Comparison of ENCODE assay signal across 11 cellular contexts in the genomic region with DNA sequence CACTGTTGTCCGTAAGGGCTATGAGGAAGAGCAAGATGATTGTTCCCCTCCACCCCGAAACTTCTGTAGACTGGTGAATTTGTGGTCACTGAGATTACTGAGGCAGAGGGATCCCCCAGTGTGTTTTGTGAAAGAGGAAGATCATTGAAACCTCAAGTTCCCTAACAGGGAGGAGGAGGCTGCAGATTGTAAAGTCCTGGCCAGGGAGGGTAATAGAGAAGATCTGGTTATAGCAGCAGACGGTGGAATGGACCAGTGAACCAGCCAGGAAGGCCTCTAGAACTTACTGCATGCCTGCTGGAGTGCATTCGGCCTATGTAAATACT. TPM values are rescaled to one million over a fixed set of nuclear protein-coding genes. Genes with fewer than 3 reads are reported as not detected.
DNase-seq lines count a peak whose midpoint lies in the region; ATAC-seq and TF ChIP-seq lines count a peak whose summit lies in the region.
"Had no signal": no experiment of that assay in that cellular context is flagged by ENCODE, and none has a peak within 500 bp of the region (broad histone marks: within the 10 kb centered on the region; RNA-seq: fewer than 3 reads in every experiment).

No MANE protein-coding gene starts in this region.

- H3K4me1 Mint-ChIP-seq in central memory CD8-positive, alpha-beta T cell = peaks cover 38% of the 10 kb centered on the region
- H3K4me1 Mint-ChIP-seq in CD4-positive, alpha-beta memory T cell = peaks cover 17 to 24% (median 21%) of the 10 kb centered on the region in 4 donors
- H3K4me1 Mint-ChIP-seq in glutamatergic neuron (ENCODE audit: low read depth, unreplicated experiment) = no peaks in the 10 kb centered on the region

- H3K4me1 ChIP-seq in CD4-positive, alpha-beta memory T cell (ENCODE audit: insufficient read depth, low read length) = peaks cover 15% of the 10 kb centered on the region

- no peaks in the 10 kb centered on the region for H3K9me3 ChIP-seq in CD4-positive, alpha-beta memory T cell (ENCODE audit: control insufficient read depth in 1 of 2, low read length in 2 of 2)

- intact Hi-C loops in CD4-positive, alpha-beta memory T cell (cut with micrococcal nuclease) = no loop called here

- no peak overlapping the region for H3K4me3 ChIP-seq in CD4-positive, alpha-beta memory T cell (ENCODE audit: low read length in 2 of 2)
- H3K4me3 ChIP-seq: skin epidermis had no signal

- DNase-seq in GM13977 (ENCODE audit: low spot score) (peak; percentile 58), T-helper 9 cell (no peak), glutamatergic neuron (no peak), NCI-H2029 (lab: John Stamatoyannopoulos, UW) (no peak)
- no peak for DNase-seq in central memory CD8-positive, alpha-beta T cell (ENCODE audit: low spot score in 2 of 2)
- no peak for DNase-seq in CD4-positive, alpha-beta memory T cell
- DNase-seq: WERI-Rb-1 had no signal

- no peak overlapping the region for H3K4me3 Mint-ChIP-seq in central memory CD8-positive, alpha-beta T cell
- no peak overlapping the region for H3K4me3 Mint-ChIP-seq in CD4-positive, alpha-beta memory T cell
- H3K4me3 Mint-ChIP-seq in glutamatergic neuron (ENCODE audit: unreplicated experiment) = no peak overlapping the region
- H3K4me3 Mint-ChIP-seq: brain had no signal

- peaks cover 22% of the 10 kb centered on the region for H3K36me3 Mint-ChIP-seq in central memory CD8-positive, alpha-beta T cell (ENCODE audit: insufficient read depth)
- peaks cover 33 to 37% of the 10 kb centered on the region in 2 donors for H3K36me3 Mint-ChIP-seq in CD4-positive, alpha-beta memory T cell
- H3K36me3 Mint-ChIP-seq in glutamatergic neuron (ENCODE audit: unreplicated experiment) = no peaks in the 10 kb centered on the region

- in situ Hi-C loops in GM13977 (cut with MboI; ENCODE audit: low pct_unique_long_range_greater_than_20kb, low sequenced_read_pairs, unreplicated experiment) = no loop called here

- peak; percentile 72 for ATAC-seq in GM21447 (IDR thresholded peaks at IDR 0.05; ENCODE audit: unreplicated experiment)
- peak; percentile 76 for ATAC-seq in HG03354 (IDR thresholded peaks at IDR 0.05; ENCODE audit: poor library complexity, severe bottlenecking, unreplicated experiment)
- ATAC-seq in central memory CD8-positive, alpha-beta T cell (replicated peaks; ENCODE audit: extremely low read depth, poor library complexity, severe bottlenecking) = peak; percentile 17

- H3K36me3 ChIP-seq in CD4-positive, alpha-beta memory T cell (ENCODE audit: insufficient read depth, low read length) = peaks cover 19% of the 10 kb centered on the region

- POLR2A ChIA-PET in CD4-positive, alpha-beta memory T cell (lab: Charles Lee; ENCODE audit: partially characterized antibody) = no interaction called here

- no peaks in the 10 kb centered on the region for H3K27me3 ChIP-seq in CD4-positive, alpha-beta memory T cell (ENCODE audit: insufficient read depth, low read length)

- no peak overlapping the region for H3K27ac ChIP-seq in CD4-positive, alpha-beta memory T cell (ENCODE audit: low read depth, low read length)
- H3K27ac ChIP-seq: skin epidermis, WERI-Rb-1 had no signal

- H3K27me3 Mint-ChIP-seq in central memory CD8-positive, alpha-beta T cell = no peaks in the 10 kb centered on the region
- no peaks in the 10 kb centered on the region for H3K27me3 Mint-ChIP-seq in CD4-positive, alpha-beta memory T cell
- no peaks in the 10 kb centered on the region for H3K27me3 Mint-ChIP-seq in glutamatergic neuron (ENCODE audit: unreplicated experiment)
- H3K27me3 Mint-ChIP-seq: brain had no signal

- no peak overlapping the region for H3K27ac Mint-ChIP-seq in central memory CD8-positive, alpha-beta T cell (ENCODE audit: low read depth)
- H3K27ac Mint-ChIP-seq in CD4-positive, alpha-beta memory T cell = no peak overlapping the region
- H3K27ac Mint-ChIP-seq in glutamatergic neuron (ENCODE audit: unreplicated experiment) = no peak overlapping the region

- CTCF ChIA-PET in CD4-positive, alpha-beta memory T cell (lab: Charles Lee; ENCODE audit: partially characterized antibody) = interaction anchor here (5.3 kb wide), 1 partner anchor 31 kb away, joined by 19 read pairs; no protein-coding TSS in a partner anchor

- TF ChIP-seq CTCF in GM13977 (IDR thresholded peaks at IDR 0.05; ENCODE audit: extremely low read depth, insufficient read depth, missing control alignments) (no peak), glutamatergic neuron (IDR thresholded peaks at IDR 0.05; ENCODE audit: partially characterized antibody, unreplicated experiment) (no peak)

- H3K9me3 Mint-ChIP-seq in central memory CD8-positive, alpha-beta T cell = no peaks in the 10 kb centered on the region
- H3K9me3 Mint-ChIP-seq in CD4-positive, alpha-beta memory T cell = peaks cover 0 to 2% (median 0%) of the 10 kb centered on the region in 8 donors
- H3K9me3 Mint-ChIP-seq in glutamatergic neuron (ENCODE audit: unreplicated experiment) = peaks cover 2% of the 10 kb centered on the region
- H3K9me3 Mint-ChIP-seq: brain had no signal

RNA-seq across cellular contexts. Expression of a gene that starts 31.1 kb away (rescaled TPM):
- total RNA-seq in CD4-positive, alpha-beta memory T cell = 10 to 100 TPM; 23.1 to 26.6 TPM
- 1 to 10 TPM in 1 of 2 donors, under 1 TPM in 1; 0.76 to 4.2 TPM for polyA plus RNA-seq in CD4-positive, alpha-beta memory T cell
- 20.6 TPM for total RNA-seq in glutamatergic neuron (ENCODE audit: unreplicated experiment)

Comparison
In these comparisons a context has a peak if more than half of its experiments do, and no peak if none do; other contexts are left out.
1. ATAC-seq: peak in every context shown above with its lines; median percentile 76 in HG03354; 72 in GM21447; 17 in central memory CD8-positive, alpha-beta T cell.